Comparison of ENCODE assay signal across 11 cellular contexts in genomic region chrX:50787099-50787498, GRCh38. TPM values are rescaled to one million over a fixed set of nuclear protein-coding genes. Genes with fewer than 3 reads are reported as not detected.
"Had no signal": no experiment of that assay in that cellular context is flagged by ENCODE, and none has a peak within 500 bp of the region (broad histone marks: within the 10 kb centered on the region; RNA-seq: fewer than 3 reads in every experiment).

No MANE protein-coding gene starts in this region.

- H3K36me3 ChIP-seq: HAP-1 had no signal

- H3K4me1 ChIP-seq: HAP-1 had no signal

- H3K4me3 ChIP-seq: GM23248, GM23338, HAP-1 had no signal

- DNase-seq: GM23248, GOT3, H7, H9, HCEC 1CT, HFFc6 had no signal

- H2AFZ ChIP-seq: GM23248, GM23338 had no signal

- H3K9ac ChIP-seq: GM23248 had no signal

- FAIRE-seq: H1, H54 had no signal

- ATAC-seq: GM23338, HCT116 had no signal

- H3K27ac ChIP-seq: GM23248 had no signal

- H3K4me2 ChIP-seq: GM23338 had no signal

- H3K9me3 ChIP-seq: HAP-1 had no signal

RNA-seq across cellular contexts. Expression of gene SHROOM4, which starts 26.9 kb away (rescaled TPM):
- total RNA-seq: HFFc6 had no signal
